ENCODE assay signal across 17 cellular contexts in the genomic region with DNA sequence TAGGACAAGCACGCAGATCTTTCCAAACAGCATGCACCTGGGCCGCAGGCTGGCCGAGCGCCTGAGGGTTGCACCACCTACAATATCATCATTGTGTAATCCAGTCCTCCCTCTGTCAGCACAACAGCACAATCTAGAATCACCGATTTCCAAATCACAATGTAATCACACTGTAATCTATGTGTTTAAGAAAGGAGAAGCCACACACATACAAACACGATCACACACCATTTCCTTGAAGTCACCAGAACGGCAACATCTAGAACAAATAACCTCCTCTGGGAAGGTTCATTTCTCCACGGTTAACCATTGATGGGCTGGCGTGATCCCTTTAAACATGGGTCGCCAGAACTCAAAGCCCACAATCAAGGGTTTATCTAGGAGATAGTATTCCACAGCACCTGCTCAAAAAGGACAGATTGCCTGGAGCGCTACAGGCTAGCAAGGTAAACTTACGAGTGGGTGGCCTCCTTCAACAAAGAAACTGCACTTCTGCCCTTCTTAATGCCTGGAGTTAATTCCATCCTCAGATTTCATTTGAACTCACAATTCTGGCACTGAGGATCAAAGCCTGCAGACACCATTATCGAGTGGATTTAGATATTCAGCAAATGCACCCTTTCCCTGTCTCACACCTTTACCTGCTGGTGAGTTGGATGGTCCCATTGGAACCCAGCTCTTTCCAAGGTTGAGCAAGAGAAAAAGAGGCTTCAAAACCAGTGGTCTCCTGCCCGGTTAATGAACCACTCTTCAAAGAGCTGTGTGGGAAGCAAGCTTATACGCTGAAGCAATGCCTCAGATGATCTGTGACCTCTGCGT.
DNase-seq lines count a peak whose midpoint lies in the region; ATAC-seq, FAIRE-seq and TF ChIP-seq lines count a peak whose summit lies in the region.
"Had no signal": no experiment of that assay in that cellular context is flagged by ENCODE, and none has a peak within 500 bp of the region (broad histone marks: within the 10 kb centered on the region; RNA-seq: fewer than 3 reads in every experiment).

No MANE protein-coding gene starts in this region.

- no peaks in the 10 kb centered on the region for H3K27me3 Mint-ChIP-seq in activated CD8-positive, alpha-beta memory T cell treated with anti-CD3 and anti-CD28 coated beads, Interleukin-2, amount 10 ng/mL, durations not matched to agents 7 days and 5 days
- peaks cover 23% of the 10 kb centered on the region for H3K27me3 Mint-ChIP-seq in nephron (ENCODE audit: low read depth)
- H3K27me3 Mint-ChIP-seq in T-helper 2 cell treated with Interferon-gamma antibody and Interleukin-4, amounts not matched to agents 5 μg/mL and 100 μg/mL, for 36 hours (ENCODE audit: low read depth): no peaks in the 10 kb centered on the region

- no peaks in the 10 kb centered on the region for H3K4me1 ChIP-seq in left lung
- peaks cover 0 to 3% of the 10 kb centered on the region in 2 donors for H3K4me1 ChIP-seq in kidney (ENCODE audit: control insufficient read depth in 1 of 2, insufficient read depth in 1 of 2, low read depth in 1 of 2, low read length in 2 of 2)
- H3K4me1 ChIP-seq: BLaER1 treated with 17β-estradiol and CSF1 and Interleukin-3, amounts not matched to agents 10 nM and 100 nM; HAP-1; Peyer's patch had no signal

- H3K9ac ChIP-seq in kidney (ENCODE audit: low read length in 2 of 2): no peak overlapping the region
- H3K9ac ChIP-seq: BLaER1 treated with 17β-estradiol and CSF1 and Interleukin-3, amounts not matched to agents 10 nM and 100 nM had no signal

- FAIRE-seq in kidney (lab: Jason Lieb, UNC): no peak
- FAIRE-seq: K562 had no signal

- CTCF ChIA-PET in activated CD8-positive, alpha-beta memory T cell treated with anti-CD3 and anti-CD28 coated beads, Interleukin-2, amount 10 ng/mL, durations not matched to agents 7 days and 5 days (lab: Charles Lee): no interaction called here

- H3K4me3 Mint-ChIP-seq in activated CD8-positive, alpha-beta memory T cell treated with anti-CD3 and anti-CD28 coated beads, Interleukin-2, amount 10 ng/mL, durations not matched to agents 7 days and 5 days: no peak overlapping the region
- H3K4me3 Mint-ChIP-seq in nephron: no peak overlapping the region
- H3K4me3 Mint-ChIP-seq in T-helper 2 cell treated with Interferon-gamma antibody and Interleukin-4, amounts not matched to agents 5 μg/mL and 100 μg/mL, for 36 hours: no peak overlapping the region

- H3K9me3 Mint-ChIP-seq in activated CD8-positive, alpha-beta memory T cell treated with anti-CD3 and anti-CD28 coated beads, Interleukin-2, amount 10 ng/mL, durations not matched to agents 7 days and 5 days (ENCODE audit: low read depth): no peaks in the 10 kb centered on the region
- no peaks in the 10 kb centered on the region for H3K9me3 Mint-ChIP-seq in nephron
- no peaks in the 10 kb centered on the region for H3K9me3 Mint-ChIP-seq in T-helper 2 cell treated with Interferon-gamma antibody and Interleukin-4, amounts not matched to agents 5 μg/mL and 100 μg/mL, for 36 hours

- TF ChIP-seq CTCF in epithelial cell of esophagus (IDR thresholded peaks at IDR 0.05; ENCODE audit: insufficient read depth, low read depth, low read length, missing control alignments) (no peak), nephron (IDR thresholded peaks at IDR 0.05; ENCODE audit: unreplicated experiment in 3 of 3) (no peak), left lung (IDR thresholded peaks at IDR 0.05) (no peak), kidney (IDR thresholded peaks at IDR 0.05; ENCODE audit: borderline replicate concordance, extremely low read depth, insufficient read depth) (no peak)

- H3K27me3 ChIP-seq in left lung: no peaks in the 10 kb centered on the region
- H3K27me3 ChIP-seq: BLaER1 treated with 17β-estradiol and CSF1 and Interleukin-3, amounts not matched to agents 10 nM and 100 nM; Peyer's patch had no signal

- ATAC-seq in activated CD8-positive, alpha-beta memory T cell treated with anti-CD3 and anti-CD28 coated beads, Interleukin-2, amount 10 ng/mL, durations not matched to agents 7 days and 5 days: no peak
- ATAC-seq in left lung: no peak
- ATAC-seq in GM18909 (IDR thresholded peaks at IDR 0.05; ENCODE audit: poor library complexity, unreplicated experiment): no peak
- ATAC-seq: K562 had no signal

- intact Hi-C loops in left lung (cut with DNase I): no loop called here
- intact Hi-C loops in kidney (cut with DNase I): no loop called here

- no peak overlapping the region for H3K27ac ChIP-seq in left lung
- no peak overlapping the region for H3K27ac ChIP-seq in kidney (ENCODE audit: low read depth in 2 of 2, low read length in 2 of 2)
- H3K27ac ChIP-seq: BLaER1 treated with 17β-estradiol and CSF1 and Interleukin-3, amounts not matched to agents 10 nM and 100 nM; Peyer's patch had no signal

- H3K4me3 ChIP-seq in epithelial cell of esophagus (ENCODE audit: low read length): no peak overlapping the region
- no peak overlapping the region for H3K4me3 ChIP-seq in left lung
- no peak overlapping the region for H3K4me3 ChIP-seq in kidney (ENCODE audit: low read length in 2 of 2)
- H3K4me3 ChIP-seq: BLaER1 treated with 17β-estradiol and CSF1 and Interleukin-3, amounts not matched to agents 10 nM and 100 nM; HAP-1; K562; Peyer's patch had no signal

- H3K4me1 Mint-ChIP-seq in activated CD8-positive, alpha-beta memory T cell treated with anti-CD3 and anti-CD28 coated beads, Interleukin-2, amount 10 ng/mL, durations not matched to agents 7 days and 5 days: no peaks in the 10 kb centered on the region
- H3K4me1 Mint-ChIP-seq in nephron: peaks cover 10% of the 10 kb centered on the region
- H3K4me1 Mint-ChIP-seq in T-helper 2 cell treated with Interferon-gamma antibody and Interleukin-4, amounts not matched to agents 5 μg/mL and 100 μg/mL, for 36 hours (ENCODE audit: low read depth): no peaks in the 10 kb centered on the region

- H3K36me3 ChIP-seq in left lung (no peaks in the 10 kb centered on the region), kidney (ENCODE audit: control insufficient read depth in 1 of 2, insufficient read depth in 2 of 2, low read length in 2 of 2) (no peaks in the 10 kb centered on the region)
- H3K36me3 ChIP-seq: BLaER1 treated with 17β-estradiol and CSF1 and Interleukin-3, amounts not matched to agents 10 nM and 100 nM; HAP-1; Peyer's patch had no signal

- H3K27ac Mint-ChIP-seq in activated CD8-positive, alpha-beta memory T cell treated with anti-CD3 and anti-CD28 coated beads, Interleukin-2, amount 10 ng/mL, durations not matched to agents 7 days and 5 days: no peak overlapping the region
- peak overlapping the region; percentile 6 to 63 (median 48) for H3K27ac Mint-ChIP-seq in nephron
- H3K27ac Mint-ChIP-seq in T-helper 2 cell treated with Interferon-gamma antibody and Interleukin-4, amounts not matched to agents 5 μg/mL and 100 μg/mL, for 36 hours: no peak overlapping the region

- H3K9me3 ChIP-seq in left lung: no peaks in the 10 kb centered on the region
- H3K9me3 ChIP-seq in kidney (ENCODE audit: control insufficient read depth in 1 of 2, low read length in 2 of 2): no peaks in the 10 kb centered on the region
- H3K9me3 ChIP-seq: BLaER1 treated with 17β-estradiol and CSF1 and Interleukin-3, amounts not matched to agents 10 nM and 100 nM; HAP-1; Peyer's patch had no signal

- DNase-seq in activated CD8-positive, alpha-beta memory T cell treated with anti-CD3 and anti-CD28 coated beads for 24 hours: peak; percentile 19
- no peak for DNase-seq in activated CD8-positive, alpha-beta memory T cell treated with anti-CD3 and anti-CD28 coated beads, Interleukin-2, amount 10 ng/mL, durations not matched to agents 7 days and 5 days
- peak; percentile 80 for DNase-seq in epithelial cell of esophagus (ENCODE audit: low read depth)
- DNase-seq in left lung: no peak
- no peak for DNase-seq in kidney
- no peak for DNase-seq in T-helper 2 cell treated with Interferon-gamma antibody and Interleukin-4, amounts not matched to agents 5 μg/mL and 100 μg/mL, for 36 hours (ENCODE audit: low spot score)
- DNase-seq: NCI-H1105, NCI-H1694 treated with DMSO at 0.1 percent for 48 hours, NCI-H2171, NCI-H82, Peyer's patch, SHP77 had no signal

- no peaks in the 10 kb centered on the region for H3K36me3 Mint-ChIP-seq in activated CD8-positive, alpha-beta memory T cell treated with anti-CD3 and anti-CD28 coated beads, Interleukin-2, amount 10 ng/mL, durations not matched to agents 7 days and 5 days
- H3K36me3 Mint-ChIP-seq in nephron (ENCODE audit: low read depth): no peaks in the 10 kb centered on the region
- no peaks in the 10 kb centered on the region for H3K36me3 Mint-ChIP-seq in T-helper 2 cell treated with Interferon-gamma antibody and Interleukin-4, amounts not matched to agents 5 μg/mL and 100 μg/mL, for 36 hours (ENCODE audit: low read depth)

Comparison
In these comparisons a context has a peak if more than half of its experiments do, and no peak if none do; other contexts are left out.
1. DNase-seq: peak in activated CD8-positive, alpha-beta memory T cell treated with anti-CD3 and anti-CD28 coated beads for 24 hours (single experiment) and epithelial cell of esophagus (single experiment); none in activated CD8-positive, alpha-beta memory T cell treated with anti-CD3 and anti-CD28 coated beads, Interleukin-2, amount 10 ng/mL, durations not matched to agents 7 days and 5 days (single experiment), left lung (0 of 2), kidney (single experiment) and T-helper 2 cell treated with Interferon-gamma antibody and Interleukin-4, amounts not matched to agents 5 μg/mL and 100 μg/mL, for 36 hours (single experiment).
2. H3K27ac Mint-ChIP-seq: peak in nephron (3 of 3); none in activated CD8-positive, alpha-beta memory T cell treated with anti-CD3 and anti-CD28 coated beads, Interleukin-2, amount 10 ng/mL, durations not matched to agents 7 days and 5 days (single experiment) and T-helper 2 cell treated with Interferon-gamma antibody and Interleukin-4, amounts not matched to agents 5 μg/mL and 100 μg/mL, for 36 hours (single experiment).